Comparison of ENCODE assay signal across 8 cellular contexts in the genomic region with DNA sequence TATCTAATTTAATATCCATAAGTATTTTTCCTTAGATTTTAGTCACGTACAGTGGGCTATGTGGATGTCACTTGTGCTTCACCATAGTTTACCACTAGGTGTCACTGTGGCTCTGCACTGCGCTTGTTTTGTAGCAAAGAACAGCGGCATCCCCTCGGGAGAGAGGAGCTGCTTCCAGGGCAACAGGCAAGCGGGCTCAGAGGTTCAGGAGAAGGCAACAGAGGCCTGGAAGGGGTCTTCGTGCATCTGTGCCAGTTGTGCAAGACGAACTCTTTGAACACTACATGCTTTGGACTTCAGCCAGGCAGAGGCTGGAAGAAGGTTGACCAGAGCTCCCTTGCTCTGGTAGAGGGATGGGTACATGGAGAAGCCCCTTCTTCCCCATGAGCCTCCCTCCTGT. TPM values are rescaled to one million over a fixed set of nuclear protein-coding genes. Genes with fewer than 3 reads are reported as not detected.
DNase-seq lines count a peak whose midpoint lies in the region; ATAC-seq and TF ChIP-seq lines count a peak whose summit lies in the region.

No MANE protein-coding gene starts in this region.

- peaks cover 5% of the 10 kb centered on the region for H3F3A ChIP-seq in PC-3 (ENCODE audit: low read length, unreplicated experiment)

- H2AFZ ChIP-seq in PC-3 (ENCODE audit: low read length), result no peak overlapping the region

- no peaks in the 10 kb centered on the region for H3K9me3 ChIP-seq in PC-3 (ENCODE audit: low read length)

- H3K4me3 Mint-ChIP-seq in natural killer cell treated with Interleukin-12 subunit alpha and Interleukin-12 subunit beta and Interleukin-15 and Interleukin-18, amount 100 ng/mL, for 72 hours, result no peak overlapping the region
- H3K4me3 Mint-ChIP-seq in stimulated activated naive CD8-positive, alpha-beta T cell treated with anti-CD3 and anti-CD28 coated beads, Interleukin-15, amount 100 ng/mL, for 72 hours, result no peak overlapping the region

- no peaks in the 10 kb centered on the region for H3K27me3 Mint-ChIP-seq in natural killer cell treated with Interleukin-12 subunit alpha and Interleukin-12 subunit beta and Interleukin-15 and Interleukin-18, amount 100 ng/mL, for 72 hours
- H3K27me3 Mint-ChIP-seq in stimulated activated naive CD8-positive, alpha-beta T cell treated with anti-CD3 and anti-CD28 coated beads, Interleukin-15, amount 100 ng/mL, for 72 hours, result no peaks in the 10 kb centered on the region

- CTCF ChIA-PET in GM10248 (lab: Yijun Ruan, JAX) (interaction anchor here (0.6 to 8.1 kb wide), 64 partner anchors 8 to 980 kb away, joined by 3 to 224 read pairs (median 5); a partner anchor contains a TSS), PC-3 (lab: Charles Lee) (interaction anchor here (0.5 to 1.5 kb wide), 19 partner anchors 8 to 708 kb away, joined by 3 to 37 read pairs (median 5); a partner anchor contains a TSS)

- H3K4me2 ChIP-seq in PC-3 (ENCODE audit: low read length), result no peak overlapping the region

- H3K79me2 ChIP-seq in PC-3 (ENCODE audit: low read length), result no peaks in the 10 kb centered on the region

- H3K27me3 ChIP-seq in PC-3 (ENCODE audit: low read length), result no peaks in the 10 kb centered on the region

- peak; percentile 77 for ATAC-seq in PC-3
- peak; percentile 80 for ATAC-seq in esophagus mucosa
- ATAC-seq in natural killer cell treated with Interleukin-12 subunit alpha and Interleukin-12 subunit beta and Interleukin-15 and Interleukin-18, amount 100 ng/mL, for 72 hours, result peak; percentile 75 to 80
- peak; percentile 80 for ATAC-seq in stimulated activated naive CD8-positive, alpha-beta T cell treated with anti-CD3 and anti-CD28 coated beads, Interleukin-15, amount 100 ng/mL, for 72 hours
- ATAC-seq in GM21825 (IDR thresholded peaks at IDR 0.05; ENCODE audit: unreplicated experiment), result no peak

- peaks cover 20% of the 10 kb centered on the region for H3K4me1 ChIP-seq in PC-3 (ENCODE audit: insufficient read depth, low read length)

- H3K9me2 ChIP-seq in PC-3 (replicated peaks; ENCODE audit: low read length), result no peaks in the 10 kb centered on the region

- peaks cover 2 to 4% of the 10 kb centered on the region in 2 donors for H3K4me1 Mint-ChIP-seq in natural killer cell treated with Interleukin-12 subunit alpha and Interleukin-12 subunit beta and Interleukin-15 and Interleukin-18, amount 100 ng/mL, for 72 hours (ENCODE audit: low read depth in 2 of 2)
- peaks cover 37% of the 10 kb centered on the region for H3K4me1 Mint-ChIP-seq in stimulated activated naive CD8-positive, alpha-beta T cell treated with anti-CD3 and anti-CD28 coated beads, Interleukin-15, amount 100 ng/mL, for 72 hours

- no peaks in the 10 kb centered on the region for H3K36me3 Mint-ChIP-seq in natural killer cell treated with Interleukin-12 subunit alpha and Interleukin-12 subunit beta and Interleukin-15 and Interleukin-18, amount 100 ng/mL, for 72 hours

- TF ChIP-seq CTCF in GM10248 (IDR thresholded peaks at IDR 0.05; ENCODE audit: control extremely low read depth, extremely low read depth, low read depth, missing control alignments) (peak; percentile 89), PC-3 (conservative IDR thresholded peaks at IDR 0.05; ENCODE audit: low read depth, low read length) (peak; percentile 98)

- H3K9ac ChIP-seq in PC-3 (ENCODE audit: low read length), result no peak overlapping the region

- H3K9me3 Mint-ChIP-seq in natural killer cell treated with Interleukin-12 subunit alpha and Interleukin-12 subunit beta and Interleukin-15 and Interleukin-18, amount 100 ng/mL, for 72 hours, result no peaks in the 10 kb centered on the region
- H3K9me3 Mint-ChIP-seq in stimulated activated naive CD8-positive, alpha-beta T cell treated with anti-CD3 and anti-CD28 coated beads, Interleukin-15, amount 100 ng/mL, for 72 hours, result no peaks in the 10 kb centered on the region

- TF ChIP-seq EP300 in Ishikawa (IDR thresholded peaks at IDR 0.05; ENCODE audit: borderline replicate concordance), result no peak

- peak; percentile 98 for TF ChIP-seq RAD21 in Ishikawa (IDR thresholded peaks at IDR 0.05; ENCODE audit: low read depth)

- POLR2A ChIA-PET in GM10248 (lab: Yijun Ruan, JAX), result no interaction called here
- POLR2A ChIA-PET in PC-3 (lab: Charles Lee; ENCODE audit: unreplicated experiment), result interaction anchor here (0.6 kb wide), 2 partner anchors 53 to 1981 kb away, joined by 4 to 5 read pairs; no protein-coding TSS in a partner anchor

- intact Hi-C loops in PC-3 (cut with micrococcal nuclease), result loop anchor here (1.0 to 10.0 kb wide), 4 partner anchors 54 to 269 kb away; a partner anchor contains a TSS

- no peak overlapping the region for H3K27ac ChIP-seq in PC-3 (ENCODE audit: low read length)

- DNase-seq in GM10248 (ENCODE audit: extremely low spot score) (peak; percentile 78), PC-3 (peak; percentile 96), activated T-cell treated with anti-CD3 and anti-CD28 coated beads for 1 hour (ENCODE audit: low read depth) (peak; percentile 57)
- DNase-seq in natural killer cell treated with Interleukin-12 subunit alpha and Interleukin-12 subunit beta and Interleukin-15 and Interleukin-18, amount 100 ng/mL, for 72 hours (ENCODE audit: low spot score), result peak; percentile 77
- peak; percentile 63 to 65 for DNase-seq in stimulated activated naive CD8-positive, alpha-beta T cell treated with anti-CD3 and anti-CD28 coated beads, Interleukin-15, amount 100 ng/mL, for 72 hours

- no TSS peak for BruUV-seq in PC-3 (replicated peaks; lab: Mats Ljungman, UMichigan)

- no peaks in the 10 kb centered on the region for H4K20me1 ChIP-seq in PC-3 (ENCODE audit: low read length)

- H3K4me3 ChIP-seq in PC-3 (ENCODE audit: low read length), result no peak overlapping the region

- no peak overlapping the region for H3K27ac Mint-ChIP-seq in natural killer cell treated with Interleukin-12 subunit alpha and Interleukin-12 subunit beta and Interleukin-15 and Interleukin-18, amount 100 ng/mL, for 72 hours
- no peak overlapping the region for H3K27ac Mint-ChIP-seq in stimulated activated naive CD8-positive, alpha-beta T cell treated with anti-CD3 and anti-CD28 coated beads, Interleukin-15, amount 100 ng/mL, for 72 hours

- H3K36me3 ChIP-seq in PC-3 (ENCODE audit: low read depth, low read length), result peaks cover 3% of the 10 kb centered on the region; the same call in 1 of the 2 replicates

TF ChIP-seq in Ishikawa, 13 proteins besides CTCF, POLR2A, EP300 and RAD21:
- TF ChIP-seq, protein P1, sequence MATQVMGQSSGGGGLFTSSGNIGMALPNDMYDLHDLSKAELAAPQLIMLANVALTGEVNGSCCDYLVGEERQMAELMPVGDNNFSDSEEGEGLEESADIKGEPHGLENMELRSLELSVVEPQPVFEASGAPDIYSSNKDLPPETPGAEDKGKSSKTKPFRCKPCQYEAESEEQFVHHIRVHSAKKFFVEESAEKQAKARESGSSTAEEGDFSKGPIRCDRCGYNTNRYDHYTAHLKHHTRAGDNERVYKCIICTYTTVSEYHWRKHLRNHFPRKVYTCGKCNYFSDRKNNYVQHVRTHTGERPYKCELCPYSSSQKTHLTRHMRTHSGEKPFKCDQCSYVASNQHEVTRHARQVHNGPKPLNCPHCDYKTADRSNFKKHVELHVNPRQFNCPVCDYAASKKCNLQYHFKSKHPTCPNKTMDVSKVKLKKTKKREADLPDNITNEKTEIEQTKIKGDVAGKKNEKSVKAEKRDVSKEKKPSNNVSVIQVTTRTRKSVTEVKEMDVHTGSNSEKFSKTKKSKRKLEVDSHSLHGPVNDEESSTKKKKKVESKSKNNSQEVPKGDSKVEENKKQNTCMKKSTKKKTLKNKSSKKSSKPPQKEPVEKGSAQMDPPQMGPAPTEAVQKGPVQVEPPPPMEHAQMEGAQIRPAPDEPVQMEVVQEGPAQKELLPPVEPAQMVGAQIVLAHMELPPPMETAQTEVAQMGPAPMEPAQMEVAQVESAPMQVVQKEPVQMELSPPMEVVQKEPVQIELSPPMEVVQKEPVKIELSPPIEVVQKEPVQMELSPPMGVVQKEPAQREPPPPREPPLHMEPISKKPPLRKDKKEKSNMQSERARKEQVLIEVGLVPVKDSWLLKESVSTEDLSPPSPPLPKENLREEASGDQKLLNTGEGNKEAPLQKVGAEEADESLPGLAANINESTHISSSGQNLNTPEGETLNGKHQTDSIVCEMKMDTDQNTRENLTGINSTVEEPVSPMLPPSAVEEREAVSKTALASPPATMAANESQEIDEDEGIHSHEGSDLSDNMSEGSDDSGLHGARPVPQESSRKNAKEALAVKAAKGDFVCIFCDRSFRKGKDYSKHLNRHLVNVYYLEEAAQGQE (IDR thresholded peaks at IDR 0.05; ENCODE audit: low read depth), result no peak
- no peak for TF ChIP-seq CEBPB (IDR thresholded peaks at IDR 0.05)
- no peak for TF ChIP-seq EGR1 (IDR thresholded peaks at IDR 0.05)
- no peak for TF ChIP-seq NFIC (IDR thresholded peaks at IDR 0.05)
- no peak for TF ChIP-seq ZBTB7A (IDR thresholded peaks at IDR 0.05; ENCODE audit: low read depth)
- no peak for TF ChIP-seq FOXM1 (IDR thresholded peaks at IDR 0.05; ENCODE audit: borderline replicate concordance, low read depth)

RNA-seq across cellular contexts. Expression of a gene that starts 20.6 kb away (rescaled TPM):
- total RNA-seq in PC-3 (2014; rRNA removed) (125 and 145 TPM in 2 replicates), esophagus mucosa (39.7 TPM)
- total RNA-seq in natural killer cell treated with Interleukin-12 subunit alpha and Interleukin-12 subunit beta and Interleukin-15 and Interleukin-18, amount 100 ng/mL, for 72 hours, result 1 to 10 TPM; 3.2 to 7.9 TPM

RNA-seq across cellular contexts. Expression of a gene that starts 51.4 kb away (rescaled TPM):
- total RNA-seq in PC-3 (2014; rRNA removed), result 8.7 and 9.1 TPM in 2 replicates
- total RNA-seq in esophagus mucosa, result 1.9 TPM
- total RNA-seq in natural killer cell treated with Interleukin-12 subunit alpha and Interleukin-12 subunit beta and Interleukin-15 and Interleukin-18, amount 100 ng/mL, for 72 hours, result not detected
